In the genomic region with DNA sequence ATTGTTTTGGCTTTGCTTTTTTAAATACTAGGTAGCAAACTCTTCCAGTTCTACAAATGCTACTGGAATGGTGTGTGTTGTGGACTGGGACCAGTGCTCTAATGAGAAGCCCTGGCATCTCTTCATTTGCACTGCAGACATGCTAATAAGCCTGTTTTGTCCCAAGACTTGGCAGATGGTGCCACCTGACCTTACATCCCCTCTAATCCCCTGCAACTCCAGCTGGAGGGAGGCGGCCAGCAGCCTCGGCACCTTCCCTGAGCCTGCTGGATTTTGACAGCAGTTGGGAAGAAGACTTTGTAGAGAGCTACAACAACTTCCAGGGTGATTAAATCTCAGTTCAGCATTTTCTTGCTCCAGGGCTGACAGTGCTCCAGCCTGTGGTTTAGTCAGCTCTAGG, we compare ENCODE assay signal across 21 cellular contexts.
"Had no signal": no experiment of that assay in that cellular context is flagged by ENCODE, and none has a peak within 500 bp of the region (broad histone marks: within the 10 kb centered on the region; RNA-seq: fewer than 3 reads in every experiment).

No MANE protein-coding gene starts in this region.

- H3K36me3 ChIP-seq: adrenal gland had no signal

- H3K4me3 ChIP-seq: adrenal gland, body of pancreas, SK-N-MC had no signal

- H3K9me3 ChIP-seq: adrenal gland, body of pancreas had no signal

- H3K27me3 ChIP-seq: adrenal gland, body of pancreas had no signal

- ATAC-seq: activated CD4-positive, CD25-positive, alpha-beta regulatory T cell treated with anti-CD3 and anti-CD28 coated beads, Interleukin-2, amount 50 U/mL, for 24 hours; activated CD8-positive, alpha-beta T cell treated with anti-CD3 and anti-CD28 coated beads for 36 hours; body of pancreas; Right ventricle myocardium inferior had no signal

- DNase-seq: activated CD4-positive, alpha-beta T cell treated with anti-CD3 and anti-CD28 coated beads for 4 hours; activated CD8-positive, alpha-beta memory T cell treated with anti-CD3 and anti-CD28 coated beads, Interleukin-2, amount 50 U/mL, for 48 hours; activated CD8-positive, alpha-beta T cell treated with anti-CD3 and anti-CD28 coated beads for 36 hours; activated naive CD4-positive, alpha-beta T cell treated with anti-CD3 and anti-CD28 coated beads, Interleukin-2, amount 50 U/mL, for 16 hours; activated naive CD8-positive, alpha-beta T cell treated with anti-CD3 and anti-CD28 coated beads, Interleukin-2, amount 10 ng/mL, durations not matched to agents 7 days and 5 days; activated T-cell treated with anti-CD3 and anti-CD28 coated beads, Interleukin-2, amount 50 U/mL, for 1 hour; adrenal gland; body of pancreas; central memory CD4-positive, alpha-beta T cell; NCI-H1092; NCI-H1417 treated with DMSO at 0.1 percent for 48 hours; NCI-H1694; NCI-H2029 treated with DMSO at 0.1 percent for 48 hours; NCI-H345; NCI-H510A; NCI-H748 treated with DMSO at 0.1 percent for 48 hours; RPMI8226; T-helper 1 cell had no signal
